In the genomic region with DNA sequence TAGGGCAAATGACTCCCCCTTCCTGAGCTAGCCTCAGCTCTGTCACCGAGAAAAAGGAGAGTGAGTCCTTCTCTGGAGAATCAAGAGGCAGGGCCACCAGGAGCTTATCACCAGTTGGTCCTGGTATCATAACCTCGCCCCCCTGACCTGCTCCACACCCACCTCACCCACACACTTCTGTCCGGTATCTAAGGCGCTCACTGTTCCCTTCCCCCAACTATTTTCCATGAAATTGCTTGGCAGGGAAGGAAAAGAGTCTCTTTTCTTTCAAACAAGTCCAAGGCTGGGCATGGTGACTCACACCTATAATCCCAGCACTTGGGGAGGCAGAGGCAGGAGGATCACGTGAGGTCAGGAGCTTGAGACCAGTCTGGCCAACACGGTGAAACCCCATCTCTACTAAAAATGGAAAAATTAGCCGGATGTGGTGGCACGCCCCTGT, we compare ENCODE assay signal across 14 cellular contexts.
DNase-seq lines count a peak whose midpoint lies in the region; ATAC-seq, FAIRE-seq and TF ChIP-seq lines count a peak whose summit lies in the region.
"Had no signal": no experiment of that assay in that cellular context is flagged by ENCODE, and none has a peak within 500 bp of the region (broad histone marks: within the 10 kb centered on the region; RNA-seq: fewer than 3 reads in every experiment).

No MANE protein-coding gene starts in this region.

- no peak for FAIRE-seq in H54 (lab: Jason Lieb, UNC)

- H3K4me1 ChIP-seq in thoracic aorta (ENCODE audit: control insufficient read depth in 1 of 2, low read depth in 2 of 2), result peaks cover 41 to 51% of the 10 kb centered on the region in 2 donors

- peak overlapping the region; percentile 93 to 94 for H3K27ac ChIP-seq in thoracic aorta

- peaks cover 9% of the 10 kb centered on the region for H3K36me3 ChIP-seq in thoracic aorta

- peak overlapping the region; percentile 24 to 38 for H3K27ac Mint-ChIP-seq in activated naive CD4-positive, alpha-beta T cell treated with anti-CD3 and anti-CD28 coated beads, Interleukin-2, amount 50 U/mL, for 72 hours
- peak overlapping the region; percentile 17 for H3K27ac Mint-ChIP-seq in activated naive CD8-positive, alpha-beta T cell treated with anti-CD3 and anti-CD28 coated beads for 36 hours

- H3K27me3 ChIP-seq in thoracic aorta (replicated peaks; ENCODE audit: insufficient read depth), result no peaks in the 10 kb centered on the region
- H3K27me3 ChIP-seq: tibial nerve had no signal

- TF ChIP-seq CTCF in thoracic aorta (IDR thresholded peaks at IDR 0.05), result no peak

- no peak for DNase-seq in activated naive CD4-positive, alpha-beta T cell treated with anti-CD3 and anti-CD28 coated beads, Interleukin-2, amount 50 U/mL, for 72 hours (ENCODE audit: low spot score in 2 of 2)
- no peak for DNase-seq in activated naive CD4-positive, alpha-beta T cell (lab: John Stamatoyannopoulos, UW)
- DNase-seq in activated naive CD8-positive, alpha-beta T cell treated with anti-CD3 and anti-CD28 coated beads for 36 hours, result no peak
- DNase-seq in glomerular visceral epithelial cell (ENCODE audit: extremely low spot score) (peak; percentile 13), thoracic aorta (ENCODE audit: low spot score) (no peak), H54 (ENCODE audit: insufficient read length, low spot score) (no peak)
- DNase-seq: activated CD4-positive, alpha-beta T cell treated with anti-CD3 and anti-CD28 coated beads for 1 hour; islet precursor cell; Karpas-422; NCI-H446 treated with DMSO at 0.1 percent for 48 hours; SIG-M5 had no signal

- peaks cover 32% of the 10 kb centered on the region for H3K4me1 Mint-ChIP-seq in activated naive CD8-positive, alpha-beta T cell treated with anti-CD3 and anti-CD28 coated beads for 36 hours

- ATAC-seq in activated naive CD4-positive, alpha-beta T cell treated with anti-CD3 and anti-CD28 coated beads, Interleukin-2, amount 50 U/mL, for 72 hours, result no peak
- no peak for ATAC-seq in thoracic aorta (ENCODE audit: insufficient number of reproducible peaks, low FRiP score, low read depth)
- ATAC-seq in GM21825 (IDR thresholded peaks at IDR 0.05; ENCODE audit: unreplicated experiment), result no peak
- no peak for ATAC-seq in HG02798 (IDR thresholded peaks at IDR 0.05; ENCODE audit: poor library complexity, unreplicated experiment)

- H3K4me3 ChIP-seq in thoracic aorta, result no peak overlapping the region
- H3K4me3 ChIP-seq: tibial nerve had no signal

- no peaks in the 10 kb centered on the region for H3K9me3 ChIP-seq in thoracic aorta
- H3K9me3 ChIP-seq: tibial nerve had no signal

- no peak for TF ChIP-seq POLR2A in H54 (IDR thresholded peaks at IDR 0.05; ENCODE audit: low read depth, low read length)

- no peak overlapping the region for H3K4me3 Mint-ChIP-seq in activated naive CD8-positive, alpha-beta T cell treated with anti-CD3 and anti-CD28 coated beads for 36 hours

- H3K9me3 Mint-ChIP-seq in activated naive CD4-positive, alpha-beta T cell treated with anti-CD3 and anti-CD28 coated beads, Interleukin-2, amount 50 U/mL, for 72 hours, result no peaks in the 10 kb centered on the region
- no peaks in the 10 kb centered on the region for H3K9me3 Mint-ChIP-seq in activated naive CD8-positive, alpha-beta T cell treated with anti-CD3 and anti-CD28 coated beads for 36 hours

- no peaks in the 10 kb centered on the region for H3K27me3 Mint-ChIP-seq in activated naive CD8-positive, alpha-beta T cell treated with anti-CD3 and anti-CD28 coated beads for 36 hours

- peaks cover 6 to 29% of the 10 kb centered on the region in 2 donors for H3K36me3 Mint-ChIP-seq in activated naive CD4-positive, alpha-beta T cell treated with anti-CD3 and anti-CD28 coated beads, Interleukin-2, amount 50 U/mL, for 72 hours
- H3K36me3 Mint-ChIP-seq in activated naive CD8-positive, alpha-beta T cell treated with anti-CD3 and anti-CD28 coated beads for 36 hours, result peaks cover 30% of the 10 kb centered on the region
